17 cellular contexts compared by ENCODE assay signal in genomic region chr2:31467426-31467825, GRCh38. TPM values are rescaled to one million over a fixed set of nuclear protein-coding genes. Genes with fewer than 3 reads are reported as not detected.
DNase-seq lines count a peak whose midpoint lies in the region; FAIRE-seq and TF ChIP-seq lines count a peak whose summit lies in the region.
"Had no signal": no experiment of that assay in that cellular context is flagged by ENCODE, and none has a peak within 500 bp of the region (broad histone marks: within the 10 kb centered on the region; RNA-seq: fewer than 3 reads in every experiment).

No MANE protein-coding gene starts in this region.

- no peaks in the 10 kb centered on the region for H3K36me3 ChIP-seq in kidney (ENCODE audit: control insufficient read depth in 1 of 2, insufficient read depth in 2 of 2, low read length in 2 of 2)
- H3K36me3 ChIP-seq: upper lobe of right lung had no signal

- no peak overlapping the region for H3K9ac ChIP-seq in kidney (ENCODE audit: low read length in 2 of 2)

- intact Hi-C loops in kidney (cut with DNase I), result no loop called here

- DNase-seq in NOMO-1 (lab: John Stamatoyannopoulos, UW; ENCODE audit: unreplicated experiment in 2 of 2) (peak; percentile 17 to 20), NOMO-1 treated with dmso at 0.1 percent for 144 hours (lab: John Stamatoyannopoulos, UW; ENCODE audit: unreplicated experiment) (no peak), NCI-H2081 (lab: John Stamatoyannopoulos, UW) (peak; percentile 43 to 73), epithelial cell of esophagus (ENCODE audit: low read depth) (peak; percentile 85), renal cortical epithelial cell (ENCODE audit: low read depth) (peak; percentile 65), kidney (no peak), NCI-H1694 (lab: John Stamatoyannopoulos, UW) (no peak)
- DNase-seq in activated CD8-positive, alpha-beta memory T cell treated with anti-CD3 and anti-CD28 coated beads for 24 hours, result no peak
- DNase-seq: CD4-positive, CD25-positive, alpha-beta regulatory T cell; NCI-H187; NCI-H526; RPMI8226; stimulated activated naive CD8-positive, alpha-beta T cell treated with anti-CD3 and anti-CD28 coated beads, Interleukin-15, Interleukin-2, amounts not matched to agents 100 U/mL and 50 U/mL, for 24 hours; upper lobe of right lung had no signal

- no peaks in the 10 kb centered on the region for H3K9me3 ChIP-seq in kidney (ENCODE audit: control insufficient read depth in 1 of 2, low read length in 2 of 2)
- H3K9me3 ChIP-seq: upper lobe of right lung had no signal

- no peaks in the 10 kb centered on the region for H3K4me1 ChIP-seq in kidney (ENCODE audit: control insufficient read depth in 1 of 2, insufficient read depth in 1 of 2, low read depth in 1 of 2, low read length in 2 of 2)
- H3K4me1 ChIP-seq: upper lobe of right lung had no signal

- TF ChIP-seq CTCF in epithelial cell of esophagus (IDR thresholded peaks at IDR 0.05; ENCODE audit: insufficient read depth, low read depth, low read length, missing control alignments) (no peak), kidney (IDR thresholded peaks at IDR 0.05; ENCODE audit: borderline replicate concordance, extremely low read depth, insufficient read depth) (no peak)

- H3K4me3 ChIP-seq in epithelial cell of esophagus (ENCODE audit: low read length) (no peak overlapping the region), kidney (ENCODE audit: low read length in 2 of 2) (no peak overlapping the region)
- H3K4me3 ChIP-seq: upper lobe of right lung had no signal

- no peak overlapping the region for H3K27ac ChIP-seq in kidney (ENCODE audit: low read depth in 2 of 2, low read length in 2 of 2)
- H3K27ac ChIP-seq: upper lobe of right lung had no signal

- FAIRE-seq in kidney (lab: Jason Lieb, UNC), result no peak
- FAIRE-seq: H54 had no signal

RNA-seq across cellular contexts. Expression of gene XDH, which starts 52.9 kb away (rescaled TPM):
- 2.0 and 25.9 TPM in 2 replicates for total RNA-seq in renal cortical epithelial cell
- 3.1 TPM for total RNA-seq in kidney
- polyA plus RNA-seq in kidney (ENCODE audit: insufficient read depth, low read depth, low replicate concordance), result not detected
- total RNA-seq: activated T-helper 1 cell treated with anti-CD3 and anti-CD28 coated beads, Interleukin-12 subunit alpha, Interleukin-12 subunit beta, Interleukin-2, Interleukin-4 antibody, amounts not matched to agents 30 ng/mL and 10 ng/mL and 1 ng/mL, durations not matched to agents 14 hours and 24 hours and 36 hours; CD4-positive, CD25-positive, alpha-beta regulatory T cell; dermis microvascular lymphatic vessel endothelial cell had no signal
- polyA plus RNA-seq: CD4-positive, CD25-positive, alpha-beta regulatory T cell had no signal

Comparison
In these comparisons a context has a peak if more than half of its experiments do, and no peak if none do; other contexts are left out.
1. DNase-seq: peak in NOMO-1 (2 of 2), NCI-H2081 (2 of 2), epithelial cell of esophagus (single experiment) and renal cortical epithelial cell (single experiment); none in NOMO-1 treated with dmso at 0.1 percent for 144 hours (single experiment), kidney (single experiment), NCI-H1694 (single experiment) and activated CD8-positive, alpha-beta memory T cell treated with anti-CD3 and anti-CD28 coated beads for 24 hours (single experiment).